In the genomic region with DNA sequence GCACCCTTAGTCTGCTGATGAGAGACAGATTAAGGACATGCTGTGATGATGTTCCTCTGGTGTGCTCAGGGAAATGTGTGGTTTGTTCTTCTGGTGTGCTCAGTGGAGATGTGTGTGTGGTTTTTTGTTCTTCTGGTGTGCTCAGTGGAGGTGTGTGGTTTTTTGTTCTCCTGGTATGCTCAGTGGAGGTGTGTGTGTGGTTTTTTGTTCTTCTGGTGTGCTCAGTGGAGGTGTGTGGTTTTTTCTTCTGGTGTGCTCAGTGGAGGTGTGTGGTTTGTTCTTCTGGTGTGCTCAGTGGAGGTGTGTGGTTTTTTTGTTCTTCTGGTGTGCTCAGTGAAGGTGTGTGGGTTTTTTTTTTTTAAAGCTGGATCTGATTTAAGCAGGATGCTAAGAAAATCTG, we compare ENCODE assay signal across 26 cellular contexts. TPM values are rescaled to one million over a fixed set of nuclear protein-coding genes. Genes with fewer than 3 reads are reported as not detected.
"Had no signal": no experiment of that assay in that cellular context is flagged by ENCODE, and none has a peak within 500 bp of the region (broad histone marks: within the 10 kb centered on the region; RNA-seq: fewer than 3 reads in every experiment).

No MANE protein-coding gene starts in this region.

- H3K4me1 ChIP-seq: Peyer's patch, SJCRH30 had no signal

- H3K4me2 ChIP-seq: KMS-11, PC-9 had no signal

- DNase-seq: Kasumi-1, MV-4-11, NCI-H1048, NCI-H1105, NCI-H1417, NCI-H1436 treated with DMSO at 0.1 percent for 48 hours, NCI-H1694, NCI-H187 treated with DMSO at 0.1 percent for 48 hours, NCI-H2029 treated with DMSO at 0.1 percent for 48 hours, NCI-H2171 treated with DMSO at 0.1 percent for 48 hours, NCI-H345, NCI-H446 treated with DMSO at 0.1 percent for 48 hours, NCI-H510A treated with DMSO at 0.1 percent for 48 hours, NCI-H526, NCI-H82, PC-9, Peyer's patch, SHP77 treated with DMSO at 0.1 percent for 48 hours, SJCRH30 had no signal

- H3K9me3 ChIP-seq: Peyer's patch, SJCRH30 had no signal

- ATAC-seq: Right ventricle myocardium inferior, SK-N-SH treated with all-trans-retinoic acid at 6 μM for 48 hours had no signal

- H3K4me3 ChIP-seq: PC-9, Peyer's patch, SJCRH30 had no signal

- H3K9ac ChIP-seq: KMS-11 had no signal

- H3K27me3 ChIP-seq: Peyer's patch had no signal

- H3K36me3 ChIP-seq: Peyer's patch, SJCRH30 had no signal

- H3K27ac ChIP-seq: KMS-11, PC-9, Peyer's patch, SJCRH30 had no signal

- H2AFZ ChIP-seq: PC-9 had no signal

RNA-seq across cellular contexts. Expression of a gene that starts 15.4 kb away (rescaled TPM):
- total RNA-seq: HT-29, MCF 10A, OCI-LY7, PC-9, Peyer's patch, Right ventricle myocardium inferior, RPMI7951, SJCRH30 had no signal
